ENCODE assay signal across 1 cellular context in the genomic region with DNA sequence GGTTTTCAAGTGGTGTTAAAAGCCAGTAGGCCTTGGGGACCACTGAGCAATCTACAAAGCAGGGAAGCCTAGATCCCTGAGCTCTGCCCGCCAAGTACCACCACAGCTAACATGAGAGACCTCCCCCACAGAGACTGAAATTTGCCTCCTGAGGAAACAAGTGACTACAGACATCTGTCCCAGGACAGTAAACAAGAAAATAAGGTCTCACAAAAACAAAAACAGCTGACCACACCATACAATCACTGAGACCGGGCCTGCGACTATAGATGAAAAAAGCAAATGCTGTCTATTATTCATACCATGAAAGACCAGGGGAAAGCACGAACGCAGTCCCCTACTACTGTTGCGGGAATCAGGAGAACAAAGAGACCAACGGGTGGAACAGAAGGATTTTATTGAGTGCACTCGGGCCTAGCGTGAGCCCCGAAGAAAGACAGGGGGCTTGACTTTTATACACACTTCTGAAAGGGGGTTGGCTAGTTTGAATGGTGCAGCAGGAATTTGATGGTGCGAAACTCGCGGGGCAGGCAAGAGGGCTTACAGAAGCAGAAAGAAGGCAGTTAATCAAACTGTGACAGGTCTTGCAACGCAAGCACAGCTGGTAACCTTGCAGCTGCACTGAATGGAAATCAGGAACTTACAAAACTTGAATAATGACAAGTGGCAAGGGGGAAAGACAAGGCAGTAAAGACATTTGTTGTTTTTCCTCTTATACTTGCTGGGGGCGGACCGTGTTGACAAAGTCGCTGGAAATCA.
A peak's percentile ranks its signal among the peaks of the same experiment; 100 is the strongest.
TF ChIP-seq lines count a peak whose summit lies in the region.
"Not testable (repeated sequence)": the region's sequence is repeated elsewhere in the genome, so short reads cannot be mapped to it uniquely, and the experiment has no call there.

No MANE protein-coding gene starts in this region.

TF ChIP-seq in K562, 482 proteins besides CTCF, POLR2A, EP300 and RAD21:
- TF ChIP-seq NONO (IDR thresholded peaks at IDR 0.05; ENCODE audit: low read depth in 2 of 2, low read length in 1 of 2) (peak in 1 of 2 experiments; percentile 69; a peak in 2 of 4 replicates), MEIS2 (IDR thresholded peaks at IDR 0.05; ENCODE audit: partially characterized antibody) (peak; percentile 79), ZNF197 (CRISPR knock-in tag; IDR thresholded peaks at IDR 0.05; ENCODE audit: low read depth) (0 out of 2 replicates have a peak, but pooled peaks have one; percentile 42), CGGBP1 (CRISPR knock-in tag; IDR thresholded peaks at IDR 0.05) (0 out of 2 replicates have a peak, but pooled peaks have one; percentile 40), PHF8 (IDR thresholded peaks at IDR 0.05; ENCODE audit: borderline replicate concordance, low read length) (peak; percentile 11; the same call in 1 of the 2 replicates), RBFOX2 (IDR thresholded peaks at IDR 0.05; ENCODE audit: low read depth, low read length) (0 out of 2 replicates have a peak, but pooled peaks have one; percentile 39), SIN3A (IDR thresholded peaks at IDR 0.05; ENCODE audit: borderline replicate concordance in 2 of 2, control insufficient read depth in 1 of 2, low read depth in 2 of 2, low read length in 2 of 2) (peak in 1 of 2 experiments; percentile 5; a peak in 1 of 4 replicates), PBX2 (tag; conservative IDR thresholded peaks at IDR 0.05; ENCODE audit: low read depth) (peak; percentile 58), POLR2G (IDR thresholded peaks at IDR 0.05; ENCODE audit: low read depth, low read length) (peak; percentile 70; the same call in 1 of the 2 replicates), PKNOX1 (IDR thresholded peaks at IDR 0.05) (peak; percentile 41; the same call in 1 of the 2 replicates)
- TF ChIP-seq PBX2 (CRISPR knock-in tag; IDR thresholded peaks at IDR 0.05; ENCODE audit: low read depth) = not testable (repeated sequence)
TF ChIP-seq in K562: peak in this region for 10; not testable (repeated sequence) for 472.
